18 cellular contexts compared by ENCODE assay signal in genomic region chr5:133399247-133399891, GRCh38.
DNase-seq lines count a peak whose midpoint lies in the region; ATAC-seq lines count a peak whose summit lies in the region.
"Had no signal": no experiment of that assay in that cellular context is flagged by ENCODE, and none has a peak within 500 bp of the region (broad histone marks: within the 10 kb centered on the region; RNA-seq: fewer than 3 reads in every experiment).

No MANE protein-coding gene starts in this region.

- no peak overlapping the region for H2BK120ac ChIP-seq in trophoblast cell (ENCODE audit: insufficient read depth, low read length, poor library complexity)

- H3K4me2 ChIP-seq in BLaER1 treated with 17β-estradiol and CSF1 and Interleukin-3, amounts not matched to agents 10 nM and 100 nM, result peak overlapping the region in 10 of 11 experiments; percentile 12 to 77 (median 72); a peak in 19 of 22 replicates
- no peak overlapping the region for H3K4me2 ChIP-seq in trophoblast cell (ENCODE audit: low read length)

- H2AFZ ChIP-seq in trophoblast cell (ENCODE audit: insufficient read depth, low read length, poor library complexity), result no peak overlapping the region

- no CpG with 5 or more reads among the region's 10 CpGs for WGBS in trophoblast cell (ENCODE audit: extremely low coverage, insufficient coverage, insufficient read length)

- H3K4me1 Mint-ChIP-seq in activated CD8-positive, alpha-beta memory T cell treated with anti-CD3 and anti-CD28 coated beads, Interleukin-2, amount 10 ng/mL, durations not matched to agents 7 days and 5 days, result peaks cover 24% of the 10 kb centered on the region

- DNase-seq in activated CD8-positive, alpha-beta memory T cell treated with anti-CD3 and anti-CD28 coated beads, Interleukin-2, amount 10 ng/mL, durations not matched to agents 7 days and 5 days, result peak; percentile 27
- DNase-seq in activated CD8-positive, alpha-beta memory T cell treated with anti-CD3 and anti-CD28 coated beads, Interleukin-2, amount 50 U/mL, for 4 hours, result no peak
- DNase-seq in ecto neural progenitor cell (ENCODE audit: low spot score) (peak; percentile 30), mesenteric fat pad (ENCODE audit: low spot score) (peak; percentile 68), trophoblast cell (no peak)
- DNase-seq: COR-L47, HCEC 1CT, MG63, NCI-H1092 treated with DMSO at 0.1 percent for 48 hours, NCI-H1694, NCI-H2107, NCI-H226, NCI-H526 treated with DMSO at 0.1 percent for 48 hours, PC-3 had no signal

- H3K36me3 ChIP-seq in BLaER1 treated with 17β-estradiol and CSF1 and Interleukin-3, amounts not matched to agents 10 nM and 100 nM, result no peaks in the 10 kb centered on the region
- H3K36me3 ChIP-seq in trophoblast cell (ENCODE audit: control insufficient read depth in 1 of 2, insufficient read depth in 2 of 2, low read length in 2 of 2), result no peaks in the 10 kb centered on the region
- H3K36me3 ChIP-seq: MG63 had no signal

- no peak overlapping the region for H3K4me3 Mint-ChIP-seq in activated CD8-positive, alpha-beta memory T cell treated with anti-CD3 and anti-CD28 coated beads, Interleukin-2, amount 10 ng/mL, durations not matched to agents 7 days and 5 days
- H3K4me3 Mint-ChIP-seq: CD14-positive monocyte had no signal

- peaks cover 0 to 14% (median 6%) of the 10 kb centered on the region in 11 experiments; a peak in 13 of 22 replicates for H3K9me3 ChIP-seq in BLaER1 treated with 17β-estradiol and CSF1 and Interleukin-3, amounts not matched to agents 10 nM and 100 nM (replicated peaks in 1 of 11)
- peaks cover 2% of the 10 kb centered on the region for H3K9me3 ChIP-seq in trophoblast cell (ENCODE audit: insufficient read depth, low read depth, low read length)
- H3K9me3 ChIP-seq: MG63 had no signal

- H4K20me1 ChIP-seq in BLaER1 treated with 17β-estradiol and CSF1 and Interleukin-3, amounts not matched to agents 10 nM and 100 nM, result no peaks in the 10 kb centered on the region

- H4K12ac ChIP-seq in trophoblast cell (ENCODE audit: low read depth, low read length), result no peak overlapping the region

- H3K4ac ChIP-seq in trophoblast cell (ENCODE audit: low read depth, low read length), result no peak overlapping the region

- no peak overlapping the region for H2AK5ac ChIP-seq in trophoblast cell (ENCODE audit: low read length)

- ATAC-seq in activated CD8-positive, alpha-beta memory T cell treated with anti-CD3 and anti-CD28 coated beads, Interleukin-2, amount 10 ng/mL, durations not matched to agents 7 days and 5 days, result no peak
- ATAC-seq in HG03095 (IDR thresholded peaks at IDR 0.05; ENCODE audit: unreplicated experiment) (no peak), GM19324 (IDR thresholded peaks at IDR 0.05; ENCODE audit: low FRiP score, unreplicated experiment) (no peak)
- ATAC-seq: PC-3 had no signal

- H3K27me3 Mint-ChIP-seq in activated CD8-positive, alpha-beta memory T cell treated with anti-CD3 and anti-CD28 coated beads, Interleukin-2, amount 10 ng/mL, durations not matched to agents 7 days and 5 days, result no peaks in the 10 kb centered on the region

- H3K4me3 ChIP-seq in BLaER1 treated with 17β-estradiol and CSF1 and Interleukin-3, amounts not matched to agents 10 nM and 100 nM, result no peak overlapping the region
- H3K4me3 ChIP-seq in trophoblast cell (ENCODE audit: low read depth, low read length), result no peak overlapping the region
- H3K4me3 ChIP-seq: MG63 had no signal

- no peak overlapping the region for H3K14ac ChIP-seq in trophoblast cell (ENCODE audit: low read length)

- no peak overlapping the region for H3K27ac ChIP-seq in BLaER1 treated with 17β-estradiol and CSF1 and Interleukin-3, amounts not matched to agents 10 nM and 100 nM
- H3K27ac ChIP-seq in trophoblast cell (ENCODE audit: low read depth, low read length), result no peak overlapping the region

- H2BK12ac ChIP-seq in trophoblast cell (ENCODE audit: low read length), result no peak overlapping the region

- H3K23ac ChIP-seq in trophoblast cell (ENCODE audit: low read length), result no peak overlapping the region

- H4K91ac ChIP-seq in trophoblast cell (ENCODE audit: low read depth, low read length), result no peak overlapping the region

- H4K8ac ChIP-seq in trophoblast cell (ENCODE audit: low read depth, low read length), result no peak overlapping the region

- H3K4me1 ChIP-seq in BLaER1 treated with 17β-estradiol and CSF1 and Interleukin-3, amounts not matched to agents 10 nM and 100 nM, result peaks cover 32 to 56% (median 45%) of the 10 kb centered on the region in 10 experiments
- peaks cover 6 to 13% of the 10 kb centered on the region in 2 experiments for H3K4me1 ChIP-seq in trophoblast cell (ENCODE audit: control insufficient read depth in 1 of 2, insufficient read depth in 2 of 2, low read length in 2 of 2)

- H3K79me2 ChIP-seq in trophoblast cell (ENCODE audit: control insufficient read depth, insufficient read depth, low read length, poor library complexity), result no peaks in the 10 kb centered on the region

- H3K79me1 ChIP-seq in trophoblast cell (ENCODE audit: low read length), result no peaks in the 10 kb centered on the region

- H3K9me3 Mint-ChIP-seq in activated CD8-positive, alpha-beta memory T cell treated with anti-CD3 and anti-CD28 coated beads, Interleukin-2, amount 10 ng/mL, durations not matched to agents 7 days and 5 days (ENCODE audit: low read depth), result no peaks in the 10 kb centered on the region

- H3K27me3 ChIP-seq in BLaER1 treated with 17β-estradiol and CSF1 and Interleukin-3, amounts not matched to agents 10 nM and 100 nM, result no peaks in the 10 kb centered on the region
- H3K27me3 ChIP-seq in trophoblast cell (ENCODE audit: insufficient read depth, low read length), result no peaks in the 10 kb centered on the region
- H3K27me3 ChIP-seq: MG63 had no signal

- H3K18ac ChIP-seq in trophoblast cell (ENCODE audit: low read length), result no peak overlapping the region

- CTCF ChIA-PET in activated CD8-positive, alpha-beta memory T cell treated with anti-CD3 and anti-CD28 coated beads, Interleukin-2, amount 10 ng/mL, durations not matched to agents 7 days and 5 days (lab: Charles Lee), result interaction anchor here (1.6 kb wide), 1 partner anchor 24 kb away, joined by 3 read pairs; no protein-coding TSS in a partner anchor

- no peak overlapping the region for H3K9ac ChIP-seq in BLaER1 treated with 17β-estradiol and CSF1 and Interleukin-3, amounts not matched to agents 10 nM and 100 nM
- no peak overlapping the region for H3K9ac ChIP-seq in trophoblast cell (ENCODE audit: low read length)

- H2BK5ac ChIP-seq in trophoblast cell (ENCODE audit: low read depth, low read length, poor library complexity), result no peak overlapping the region

- no peak overlapping the region for H3K27ac Mint-ChIP-seq in activated CD8-positive, alpha-beta memory T cell treated with anti-CD3 and anti-CD28 coated beads, Interleukin-2, amount 10 ng/mL, durations not matched to agents 7 days and 5 days
- H3K27ac Mint-ChIP-seq: CD14-positive monocyte had no signal

- no peaks in the 10 kb centered on the region for H3K36me3 Mint-ChIP-seq in activated CD8-positive, alpha-beta memory T cell treated with anti-CD3 and anti-CD28 coated beads, Interleukin-2, amount 10 ng/mL, durations not matched to agents 7 days and 5 days
- H3K36me3 Mint-ChIP-seq: CD14-positive monocyte had no signal

Comparison
In these comparisons a context has a peak if more than half of its experiments do, and no peak if none do; other contexts are left out.
1. DNase-seq: peak in activated CD8-positive, alpha-beta memory T cell treated with anti-CD3 and anti-CD28 coated beads, Interleukin-2, amount 10 ng/mL, durations not matched to agents 7 days and 5 days (single experiment), ecto neural progenitor cell (single experiment) and mesenteric fat pad (single experiment); none in activated CD8-positive, alpha-beta memory T cell treated with anti-CD3 and anti-CD28 coated beads, Interleukin-2, amount 50 U/mL, for 4 hours (single experiment) and trophoblast cell (0 of 2).